In genomic region chr1:118157506-118157905, GRCh38 we compare ENCODE assay signal across 10 cellular contexts. TPM values are rescaled to one million over a fixed set of nuclear protein-coding genes. Genes with fewer than 3 reads are reported as not detected.
"Had no signal": no experiment of that assay in that cellular context is flagged by ENCODE, and none has a peak within 500 bp of the region (broad histone marks: within the 10 kb centered on the region; RNA-seq: fewer than 3 reads in every experiment).

No MANE protein-coding gene starts in this region.

- H3K4me2 ChIP-seq: KMS-11 had no signal

- H3K9ac ChIP-seq: KMS-11 had no signal

- H3K27ac ChIP-seq: HL-60, KMS-11 had no signal

- DNase-seq: IMR-90, KBM-7, KG1 had no signal

- FAIRE-seq: HepG2, HTR-8/SVneo had no signal

- ATAC-seq: HepG2 had no signal

RNA-seq across cellular contexts. Expression of gene SPAG17, which starts 27.5 kb away (rescaled TPM):
- total RNA-seq: HepG2, HT-29, HT1080, IMR-90 had no signal
- polyA plus RNA-seq: HepG2, IgD-negative memory B cell had no signal
